ENCODE assay signal across 8 cellular contexts in genomic region chr10:89303161-89303560, GRCh38. TPM values are rescaled to one million over a fixed set of nuclear protein-coding genes. Genes with fewer than 3 reads are reported as not detected.
DNase-seq lines count a peak whose midpoint lies in the region; ATAC-seq and TF ChIP-seq lines count a peak whose summit lies in the region.

No MANE protein-coding gene starts in this region.

- no peak for TF ChIP-seq CTCF in heart left ventricle (IDR thresholded peaks at IDR 0.05)
- TF ChIP-seq CTCF in astrocyte of the cerebellum (IDR thresholded peaks at IDR 0.05; ENCODE audit: low read depth, low read length, missing control alignments): no peak
- no peak for TF ChIP-seq CTCF in mesothelial cell of epicardium (IDR thresholded peaks at IDR 0.05; ENCODE audit: unreplicated experiment)
- TF ChIP-seq CTCF in tibial nerve (IDR thresholded peaks at IDR 0.05): no peak
- no peak for TF ChIP-seq CTCF in left lung (IDR thresholded peaks at IDR 0.05)

- H3K27me3 ChIP-seq in heart left ventricle (no peaks in the 10 kb centered on the region), tibial nerve (no peaks in the 10 kb centered on the region), left lung (no peaks in the 10 kb centered on the region)

- peaks cover 12% of the 10 kb centered on the region for H3K9me3 Mint-ChIP-seq in mesothelial cell of epicardium

- H3K4me1 ChIP-seq in heart left ventricle (peaks cover 0 to 42% (median 25%) of the 10 kb centered on the region in 12 donors), tibial nerve (peaks cover 0 to 46% (median 29%) of the 10 kb centered on the region in 4 donors), left lung (peaks cover 6 to 33% of the 10 kb centered on the region in 2 donors)

- no peaks in the 10 kb centered on the region for H3K27me3 Mint-ChIP-seq in mesothelial cell of epicardium (ENCODE audit: low read depth)

- DNase-seq in heart left ventricle: no peak
- DNase-seq in Right ventricle myocardium inferior (ENCODE audit: missing footprints): no peak
- no peak for DNase-seq in astrocyte of the cerebellum (ENCODE audit: low read depth)
- no peak for DNase-seq in mesothelial cell of epicardium (ENCODE audit: low spot score in 2 of 2, unreplicated experiment in 2 of 2)
- no peak for DNase-seq in tibial nerve (ENCODE audit: low spot score in 2 of 2)
- DNase-seq in left lung: no peak
- no peak for DNase-seq in occipital lobe (lab: John Stamatoyannopoulos, UW)

- no peak for TF ChIP-seq EP300 in tibial nerve (IDR thresholded peaks at IDR 0.05)

- TF ChIP-seq POLR2A in heart left ventricle (IDR thresholded peaks at IDR 0.05): no peak
- TF ChIP-seq POLR2A in tibial nerve (IDR thresholded peaks at IDR 0.05): no peak

- peaks cover 28% of the 10 kb centered on the region for H3K4me1 Mint-ChIP-seq in mesothelial cell of epicardium

- peaks cover 9% of the 10 kb centered on the region for H3K36me3 Mint-ChIP-seq in mesothelial cell of epicardium

- ATAC-seq in heart left ventricle (no peak), Right ventricle myocardium inferior (no peak), left lung (no peak), HG03045 (IDR thresholded peaks at IDR 0.05; ENCODE audit: unreplicated experiment) (no peak)

- H3K9me3 ChIP-seq in heart left ventricle (peaks cover 0 to 12% (median 0%) of the 10 kb centered on the region in 12 donors), tibial nerve (no peaks in the 10 kb centered on the region), left lung (no peaks in the 10 kb centered on the region)

- in situ Hi-C loops in astrocyte of the cerebellum (cut with HindIII; ENCODE audit: low sequenced_read_pairs): no loop called here

- intact Hi-C loops in heart left ventricle (cut with DNase I) (loop anchor here in 3 of 10 donors (2.0 to 10.0 kb wide), 4 partner anchors 26 to 112 kb away; partner anchors contain the start of genes IFIT1 (in 1 of the 3) and IFIT5 (in 1 of the 3)), Right ventricle myocardium inferior (cut with DNase I) (loop anchor here (2.0 to 5.0 kb wide), 2 partner anchors 26 to 64 kb away; no protein-coding TSS in a partner anchor), left lung (cut with DNase I) (no loop called here)

- H3K36me3 ChIP-seq in heart left ventricle (peaks cover 0 to 26% (median 22%) of the 10 kb centered on the region in 9 donors), tibial nerve (peaks cover 0 to 27% (median 0%) of the 10 kb centered on the region in 3 donors), left lung (peaks cover 0 to 27% of the 10 kb centered on the region in 2 donors)

- no peak overlapping the region for H3K4me3 Mint-ChIP-seq in mesothelial cell of epicardium

- 38 to 59% (median 41%) methylated on average over 2 of the region's 2 CpGs for WGBS in heart left ventricle, 4 donors
- 20 to 21% methylated on average over 2 of the region's 2 CpGs for WGBS in tibial nerve, 2 donors

- H3K4me3 ChIP-seq in heart left ventricle: peak overlapping the region in 11 of 12 donors; percentile 20 to 71 (median 57)
- peak overlapping the region; percentile 18 for H3K4me3 ChIP-seq in astrocyte of the cerebellum (ENCODE audit: low read depth, low read length)
- H3K4me3 ChIP-seq in tibial nerve: peak overlapping the region in 3 of 4 donors; percentile 11 to 60 (median 51)
- H3K4me3 ChIP-seq in left lung: peak overlapping the region in 1 of 2 donors; percentile 58

- peak overlapping the region; percentile 9 for H3K27ac Mint-ChIP-seq in mesothelial cell of epicardium

- H3K27ac ChIP-seq in heart left ventricle: peak overlapping the region in 8 of 12 donors; percentile 21 to 97 (median 92)
- H3K27ac ChIP-seq in tibial nerve: peak overlapping the region; percentile 82 to 96 (median 90)
- H3K27ac ChIP-seq in left lung: peak overlapping the region in 1 of 2 donors; percentile 96

RNA-seq across cellular contexts. Expression of gene IFIT2, which starts 1.3 kb away (rescaled TPM):
- total RNA-seq in heart left ventricle: 10 to 100 TPM in 3 of 9 donors, 1 to 10 TPM in 6; 2.3 to 30.2 (median 5.3) TPM
- 1 to 10 TPM; 2.1 to 2.8 TPM for polyA plus RNA-seq in heart left ventricle
- 4.2 TPM for total RNA-seq in Right ventricle myocardium inferior
- 2.3 to 3.6 TPM (median 2.9 TPM) in 3 replicates for total RNA-seq in mesothelial cell of epicardium
- 10 to 100 TPM in 1 of 4 donors, 1 to 10 TPM in 3; 3.3 to 11.4 (median 6.0) TPM for total RNA-seq in tibial nerve
- total RNA-seq in left lung: 10 to 100 TPM; 18.7 to 26.1 TPM
- 5.0 TPM for total RNA-seq in occipital lobe

RNA-seq across cellular contexts. Expression of gene IFIT3, which starts 24.6 kb away (rescaled TPM):
- total RNA-seq in heart left ventricle (100 to 1,000 TPM in 1 of 9 donors, 10 to 100 TPM in 4, 1 to 10 TPM in 4; 4.4 to 107 (median 12.1) TPM), Right ventricle myocardium inferior (7.0 TPM), mesothelial cell of epicardium (14.3 to 17.8 TPM (median 14.9 TPM) in 3 replicates), tibial nerve (10 to 100 TPM in 3 of 4 donors, 1 to 10 TPM in 1; 7.2 to 24.9 (median 17.6) TPM), left lung (10 to 100 TPM; 36.2 to 48.9 TPM), occipital lobe (8.4 TPM)
- 1 to 10 TPM; 4.6 to 5.0 TPM for polyA plus RNA-seq in heart left ventricle

RNA-seq across cellular contexts. Expression of gene LIPA, which starts 51.6 kb away (rescaled TPM):
- total RNA-seq in heart left ventricle (100 to 1,000 TPM in 1 of 9 donors, 10 to 100 TPM in 8; 13.6 to 127 (median 18.8) TPM), Right ventricle myocardium inferior (19.3 TPM), mesothelial cell of epicardium (24.2 to 27.3 TPM (median 24.8 TPM) in 3 replicates), tibial nerve (10 to 100 TPM; 36.6 to 57.9 (median 39.5) TPM), left lung (100 to 1,000 TPM; 117 to 137 TPM), occipital lobe (39.9 TPM)
- 10 to 100 TPM in 1 of 2 donors, 1 to 10 TPM in 1; 4.8 to 22.1 TPM for polyA plus RNA-seq in heart left ventricle
